Comparison of ENCODE assay signal across 11 cellular contexts in the genomic region with DNA sequence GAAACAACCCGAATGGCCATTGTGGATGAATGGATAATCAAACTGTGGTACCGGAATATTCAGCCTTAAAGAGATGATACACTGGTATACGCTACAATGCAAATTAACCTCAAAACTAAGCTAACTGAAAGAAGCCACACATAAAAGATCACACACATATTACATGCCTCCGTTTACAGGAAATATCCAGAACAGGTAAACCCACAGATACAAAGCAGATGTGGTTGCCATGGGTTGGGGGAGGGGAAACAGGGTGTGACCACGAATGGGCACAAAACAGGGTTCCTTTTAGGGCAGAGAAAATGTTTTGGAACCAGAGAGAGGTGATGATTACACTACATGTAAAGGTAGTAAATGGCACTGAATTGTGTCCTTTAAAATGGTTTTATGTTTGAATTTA. TPM values are rescaled to one million over a fixed set of nuclear protein-coding genes. Genes with fewer than 3 reads are reported as not detected.
DNase-seq lines count a peak whose midpoint lies in the region; ATAC-seq and TF ChIP-seq lines count a peak whose summit lies in the region.
"Had no signal": no experiment of that assay in that cellular context is flagged by ENCODE, and none has a peak within 500 bp of the region (broad histone marks: within the 10 kb centered on the region; RNA-seq: fewer than 3 reads in every experiment).

No MANE protein-coding gene starts in this region.

- peaks cover 92% of the 10 kb centered on the region for H3K4me1 ChIP-seq in CD4-positive, CD25-positive, alpha-beta regulatory T cell (ENCODE audit: control insufficient read depth, insufficient read depth, low read length, poor library complexity, severe bottlenecking)
- H3K4me1 ChIP-seq in gastrocnemius medialis (peaks cover 49 to 53% of the 10 kb centered on the region in 2 donors), HAP-1 (peaks cover 4% of the 10 kb centered on the region; the same call in 1 of the 2 replicates)

- BruUV-seq in Calu3 (replicated peaks; lab: Mats Ljungman, UMichigan), result no TSS peak

- no peaks in the 10 kb centered on the region for H3K9me3 Mint-ChIP-seq in CD4-positive, CD25-positive, alpha-beta regulatory T cell
- peaks cover 2% of the 10 kb centered on the region for H3K9me3 Mint-ChIP-seq in activated CD4-positive, alpha-beta T cell treated with anti-CD3 and anti-CD28 coated beads for 36 hours (ENCODE audit: low read depth)
- no peaks in the 10 kb centered on the region for H3K9me3 Mint-ChIP-seq in activated naive CD8-positive, alpha-beta T cell treated with anti-CD3 and anti-CD28 coated beads, Interleukin-2, amount 10 ng/mL, durations not matched to agents 7 days and 5 days
- no peaks in the 10 kb centered on the region for H3K9me3 Mint-ChIP-seq in Calu3 (ENCODE audit: low read depth, unreplicated experiment)

- H3K27me3 ChIP-seq in CD4-positive, CD25-positive, alpha-beta regulatory T cell (ENCODE audit: control insufficient read depth, insufficient read depth, low read length), result no peaks in the 10 kb centered on the region
- H3K27me3 ChIP-seq in gastrocnemius medialis (no peaks in the 10 kb centered on the region), HAP-1 (ENCODE audit: low read depth) (no peaks in the 10 kb centered on the region)

- POLR2A ChIA-PET in activated CD4-positive, alpha-beta T cell treated with anti-CD3 and anti-CD28 coated beads for 36 hours (lab: Charles Lee), result interaction anchor here (1.2 to 1.3 kb wide), 2 partner anchors 11 to 16 kb away, joined by 3 to 6 read pairs; partner anchors contain the start of gene ESYT2
- POLR2A ChIA-PET in activated naive CD8-positive, alpha-beta T cell treated with anti-CD3 and anti-CD28 coated beads, Interleukin-2, amount 10 ng/mL, durations not matched to agents 7 days and 5 days (lab: Charles Lee), result interaction anchor here (0.9 to 3.4 kb wide), 10 partner anchors 10 to 108 kb away, joined by 3 to 21 read pairs (median 6); partner anchors contain the start of genes DYNC2I1, ESYT2 and NCAPG2

- CTCF ChIA-PET in activated CD4-positive, alpha-beta T cell treated with anti-CD3 and anti-CD28 coated beads for 36 hours (lab: Charles Lee), result interaction anchor here (0.8 to 1.1 kb wide), 3 partner anchors 12 to 33 kb away, joined by 3 to 4 read pairs (median 3); no protein-coding TSS in a partner anchor
- CTCF ChIA-PET in Calu3 (lab: Charles Lee), result no interaction called here

- H3K36me3 Mint-ChIP-seq in CD4-positive, CD25-positive, alpha-beta regulatory T cell, result peaks cover 34% of the 10 kb centered on the region
- peaks cover 55% of the 10 kb centered on the region for H3K36me3 Mint-ChIP-seq in activated CD4-positive, alpha-beta T cell treated with anti-CD3 and anti-CD28 coated beads for 36 hours (ENCODE audit: low read depth)
- peaks cover 32% of the 10 kb centered on the region for H3K36me3 Mint-ChIP-seq in activated naive CD8-positive, alpha-beta T cell treated with anti-CD3 and anti-CD28 coated beads, Interleukin-2, amount 10 ng/mL, durations not matched to agents 7 days and 5 days
- H3K36me3 Mint-ChIP-seq in Calu3 (ENCODE audit: insufficient read depth, unreplicated experiment), result peaks cover 5% of the 10 kb centered on the region

- H3K27me3 Mint-ChIP-seq in CD4-positive, CD25-positive, alpha-beta regulatory T cell, result no peaks in the 10 kb centered on the region
- H3K27me3 Mint-ChIP-seq in activated CD4-positive, alpha-beta T cell treated with anti-CD3 and anti-CD28 coated beads for 36 hours, result no peaks in the 10 kb centered on the region
- H3K27me3 Mint-ChIP-seq in activated naive CD8-positive, alpha-beta T cell treated with anti-CD3 and anti-CD28 coated beads, Interleukin-2, amount 10 ng/mL, durations not matched to agents 7 days and 5 days, result no peaks in the 10 kb centered on the region
- H3K27me3 Mint-ChIP-seq in Calu3 (ENCODE audit: unreplicated experiment), result no peaks in the 10 kb centered on the region

- peak overlapping the region; percentile 85 for H3K27ac ChIP-seq in CD4-positive, CD25-positive, alpha-beta regulatory T cell (ENCODE audit: insufficient read depth, low read length, poor library complexity, severe bottlenecking)
- H3K27ac ChIP-seq in gastrocnemius medialis, result peak overlapping the region in 3 of 4 donors; percentile 26 to 77 (median 57)

- peak overlapping the region; percentile 53 for H3K4me3 ChIP-seq in CD4-positive, CD25-positive, alpha-beta regulatory T cell (ENCODE audit: low read depth, low read length)
- H3K4me3 ChIP-seq in gastrocnemius medialis (no peak overlapping the region), HAP-1 (no peak overlapping the region)

- intact Hi-C loops in activated CD4-positive, alpha-beta T cell treated with anti-CD3 and anti-CD28 coated beads for 36 hours (cut with DNase I, micrococcal nuclease), result loop anchor here in 1 of 2 experiments (1.0 to 2.0 kb wide), 2 partner anchors 16 to 44 kb away; partner anchors contain the start of genes DYNC2I1 and ESYT2
- intact Hi-C loops in gastrocnemius medialis (cut with DNase I; ENCODE audit: low total_unique reads) (no loop called here), Calu3 (cut with micrococcal nuclease; ENCODE audit: unreplicated experiment) (no loop called here)

- peaks cover 55 to 96% (median 78%) of the 10 kb centered on the region in 4 donors for H3K4me1 Mint-ChIP-seq in CD4-positive, CD25-positive, alpha-beta regulatory T cell
- H3K4me1 Mint-ChIP-seq in activated CD4-positive, alpha-beta T cell treated with anti-CD3 and anti-CD28 coated beads for 36 hours, result peaks cover 86% of the 10 kb centered on the region
- H3K4me1 Mint-ChIP-seq in activated naive CD8-positive, alpha-beta T cell treated with anti-CD3 and anti-CD28 coated beads, Interleukin-2, amount 10 ng/mL, durations not matched to agents 7 days and 5 days, result peaks cover 74% of the 10 kb centered on the region
- peaks cover 74% of the 10 kb centered on the region for H3K4me1 Mint-ChIP-seq in Calu3 (ENCODE audit: low read depth, unreplicated experiment)

- peak overlapping the region; percentile 94 to 99 (median 99) for H3K27ac Mint-ChIP-seq in CD4-positive, CD25-positive, alpha-beta regulatory T cell
- peak overlapping the region; percentile 98 for H3K27ac Mint-ChIP-seq in activated CD4-positive, alpha-beta T cell treated with anti-CD3 and anti-CD28 coated beads for 36 hours
- H3K27ac Mint-ChIP-seq in activated naive CD8-positive, alpha-beta T cell treated with anti-CD3 and anti-CD28 coated beads, Interleukin-2, amount 10 ng/mL, durations not matched to agents 7 days and 5 days, result peak overlapping the region; percentile 91
- no peak overlapping the region for H3K27ac Mint-ChIP-seq in Calu3 (ENCODE audit: unreplicated experiment)

- in situ Hi-C loops in gastrocnemius medialis (cut with MboI; ENCODE audit: low sequenced_read_pairs in 4 of 4), result no loop called here
- in situ Hi-C loops in HAP-1 (cut with MboI; ENCODE audit: low sequenced_read_pairs), result no loop called here

- TF ChIP-seq POLR2A in gastrocnemius medialis (IDR thresholded peaks at IDR 0.05), result no peak

- H3K36me3 ChIP-seq in CD4-positive, CD25-positive, alpha-beta regulatory T cell (ENCODE audit: control insufficient read depth, insufficient read depth, low read length), result peaks cover 21% of the 10 kb centered on the region
- H3K36me3 ChIP-seq in gastrocnemius medialis (no peaks in the 10 kb centered on the region), HAP-1 (replicated peaks) (0 out of 2 replicates have a peak, but pooled peaks cover 4% of the 10 kb centered on the region)

- no peak for TF ChIP-seq CTCF in gastrocnemius medialis (IDR thresholded peaks at IDR 0.05 in 4 of 5, conservative IDR thresholded peaks at IDR 0.05 in 1 of 5)
- no peak for TF ChIP-seq CTCF in Calu3 (IDR thresholded peaks at IDR 0.05; ENCODE audit: unreplicated experiment)

- H3K4me3 Mint-ChIP-seq in CD4-positive, CD25-positive, alpha-beta regulatory T cell, result peak overlapping the region; percentile 79 to 93 (median 85)
- peak overlapping the region; percentile 60 for H3K4me3 Mint-ChIP-seq in activated CD4-positive, alpha-beta T cell treated with anti-CD3 and anti-CD28 coated beads for 36 hours
- H3K4me3 Mint-ChIP-seq in activated naive CD8-positive, alpha-beta T cell treated with anti-CD3 and anti-CD28 coated beads, Interleukin-2, amount 10 ng/mL, durations not matched to agents 7 days and 5 days, result peak overlapping the region; percentile 74
- H3K4me3 Mint-ChIP-seq in Calu3 (ENCODE audit: low read depth, unreplicated experiment), result no peak overlapping the region

- ATAC-seq in CD4-positive, CD25-positive, alpha-beta regulatory T cell (ENCODE audit: low read depth in 2 of 2), result peak; percentile 80
- peak; percentile 30 for ATAC-seq in activated CD4-positive, alpha-beta T cell treated with anti-CD3 and anti-CD28 coated beads for 36 hours
- ATAC-seq in activated naive CD8-positive, alpha-beta T cell treated with anti-CD3 and anti-CD28 coated beads, Interleukin-2, amount 10 ng/mL, durations not matched to agents 7 days and 5 days (ENCODE audit: low read depth), result peak; percentile 48
- no peak for ATAC-seq in gastrocnemius medialis
- ATAC-seq in GM19467 (IDR thresholded peaks at IDR 0.05; ENCODE audit: unreplicated experiment), result no peak

- H3K9me3 ChIP-seq in CD4-positive, CD25-positive, alpha-beta regulatory T cell (ENCODE audit: control insufficient read depth in 2 of 2, low read length in 2 of 2), result no peaks in the 10 kb centered on the region
- H3K9me3 ChIP-seq in gastrocnemius medialis (no peaks in the 10 kb centered on the region), HAP-1 (no peaks in the 10 kb centered on the region)

- DNase-seq in CD4-positive, CD25-positive, alpha-beta regulatory T cell, result peak; percentile 49 to 94 (median 92)
- DNase-seq in activated CD4-positive, alpha-beta T cell treated with anti-CD3 and anti-CD28 coated beads for 36 hours, result peak; percentile 78
- DNase-seq in activated naive CD8-positive, alpha-beta T cell treated with anti-CD3 and anti-CD28 coated beads, Interleukin-2, amount 10 ng/mL, durations not matched to agents 7 days and 5 days, result peak; percentile 65
- no peak for DNase-seq in gastrocnemius medialis
- DNase-seq in iPS-NIHi11 (ENCODE audit: low spot score), result no peak
- DNase-seq in Calu3, result no peak
- no peak for DNase-seq in HAP-1 (ENCODE audit: low spot score in 2 of 2)
- DNase-seq: AML-193, NCI-H69, T1000 had no signal

RNA-seq across cellular contexts. Expression of gene ESYT2, which starts 16.6 kb away (rescaled TPM):
- 115 TPM for total RNA-seq in CD4-positive, CD25-positive, alpha-beta regulatory T cell
- 10 to 100 TPM; 55.3 to 94.3 (median 64.7) TPM for polyA plus RNA-seq in CD4-positive, CD25-positive, alpha-beta regulatory T cell
- 10 to 100 TPM; 68.5 to 73.7 TPM for total RNA-seq in activated CD4-positive, alpha-beta T cell treated with anti-CD3 and anti-CD28 coated beads for 36 hours
- total RNA-seq in activated naive CD8-positive, alpha-beta T cell treated with anti-CD3 and anti-CD28 coated beads, Interleukin-2, amount 10 ng/mL, durations not matched to agents 7 days and 5 days, result 10 to 100 TPM; 93.9 to 94.2 TPM
- total RNA-seq in gastrocnemius medialis (100 to 1,000 TPM in 1 of 4 donors, 10 to 100 TPM in 3; 67.5 to 106 (median 74.7) TPM), Calu3 (2022) (61.2 and 66.6 TPM in 2 replicates)

RNA-seq across cellular contexts. Expression of gene DYNC2I1, which starts 43.7 kb away (rescaled TPM):
- 9.6 TPM for total RNA-seq in CD4-positive, CD25-positive, alpha-beta regulatory T cell
- 10 to 100 TPM in 3 of 4 donors, 1 to 10 TPM in 1; 8.3 to 13.5 (median 12.6) TPM for polyA plus RNA-seq in CD4-positive, CD25-positive, alpha-beta regulatory T cell
- 10 to 100 TPM; 14.0 to 15.2 TPM for total RNA-seq in activated CD4-positive, alpha-beta T cell treated with anti-CD3 and anti-CD28 coated beads for 36 hours
- total RNA-seq in activated naive CD8-positive, alpha-beta T cell treated with anti-CD3 and anti-CD28 coated beads, Interleukin-2, amount 10 ng/mL, durations not matched to agents 7 days and 5 days, result 10 to 100 TPM; 16.3 to 18.2 TPM
- 10 to 100 TPM in 3 of 4 donors, 1 to 10 TPM in 1; 7.8 to 16.6 (median 11.0) TPM for total RNA-seq in gastrocnemius medialis
- 10.5 and 13.0 TPM in 2 replicates for total RNA-seq in Calu3 (2022)

Comparison
In these comparisons a context has a peak if more than half of its experiments do, and no peak if none do; other contexts are left out.
1. ATAC-seq: peak in CD4-positive, CD25-positive, alpha-beta regulatory T cell (2 of 2), activated CD4-positive, alpha-beta T cell treated with anti-CD3 and anti-CD28 coated beads for 36 hours (single experiment) and activated naive CD8-positive, alpha-beta T cell treated with anti-CD3 and anti-CD28 coated beads, Interleukin-2, amount 10 ng/mL, durations not matched to agents 7 days and 5 days (single experiment); none in gastrocnemius medialis (0 of 2) and GM19467 (single experiment).
2. DNase-seq: peak in CD4-positive, CD25-positive, alpha-beta regulatory T cell (3 of 3), activated CD4-positive, alpha-beta T cell treated with anti-CD3 and anti-CD28 coated beads for 36 hours (single experiment) and activated naive CD8-positive, alpha-beta T cell treated with anti-CD3 and anti-CD28 coated beads, Interleukin-2, amount 10 ng/mL, durations not matched to agents 7 days and 5 days (single experiment); none in gastrocnemius medialis (0 of 2), iPS-NIHi11 (single experiment), Calu3 (single experiment) and HAP-1 (0 of 2).